ENCODE assay signal across 11 cellular contexts in genomic region chr1:3539707-3540425, GRCh38.
DNase-seq lines count a peak whose midpoint lies in the region; ATAC-seq and TF ChIP-seq lines count a peak whose summit lies in the region.
"Had no signal": no experiment of that assay in that cellular context is flagged by ENCODE, and none has a peak within 500 bp of the region (broad histone marks: within the 10 kb centered on the region; RNA-seq: fewer than 3 reads in every experiment).

No MANE protein-coding gene starts in this region.

- TF ChIP-seq CTCF in gastroesophageal sphincter (IDR thresholded peaks at IDR 0.05) (no peak), psoas muscle (IDR thresholded peaks at IDR 0.05) (no peak)

- no peak overlapping the region for H3K9ac ChIP-seq in BLaER1

- H3K27me3 ChIP-seq in BLaER1 (no peaks in the 10 kb centered on the region), gastroesophageal sphincter (peaks cover 10% of the 10 kb centered on the region), psoas muscle (ENCODE audit: insufficient read depth in 3 of 3, low read length in 2 of 3) (no peaks in the 10 kb centered on the region)
- H3K27me3 ChIP-seq: pancreas had no signal

- peak overlapping the region; percentile 35 for H3K27ac ChIP-seq in BLaER1
- H3K27ac ChIP-seq in gastroesophageal sphincter, result peak overlapping the region in 3 of 4 donors; percentile 66 to 73 (median 72)
- peak overlapping the region; percentile 74 for H3K27ac ChIP-seq in psoas muscle
- H3K27ac ChIP-seq: pancreas had no signal

- intact Hi-C loops in psoas muscle (cut with DNase I), result no loop called here

- WGBS in gastroesophageal sphincter (ENCODE audit: low coverage in 1 of 2), 2 donors, result no CpG with 5 or more reads among the region's 24 CpGs
- WGBS in psoas muscle, 3 donors, result 18 to 28% (median 20%) methylated on average over 24 of the region's 24 CpGs

- H3K4me3 ChIP-seq in BLaER1 (no peak overlapping the region), gastroesophageal sphincter (no peak overlapping the region), psoas muscle (no peak overlapping the region)
- H3K4me3 ChIP-seq: pancreas had no signal

- H3K4me1 ChIP-seq in BLaER1 (peaks cover 88% of the 10 kb centered on the region), gastroesophageal sphincter (peaks cover 0 to 32% (median 5%) of the 10 kb centered on the region in 3 donors), psoas muscle (peaks cover 26% of the 10 kb centered on the region)
- H3K4me1 ChIP-seq: pancreas had no signal

- H3K36me3 ChIP-seq in BLaER1, result no peaks in the 10 kb centered on the region
- no peaks in the 10 kb centered on the region for H3K36me3 ChIP-seq in gastroesophageal sphincter
- H3K36me3 ChIP-seq in psoas muscle (ENCODE audit: insufficient read depth in 1 of 2, low read depth in 1 of 2), result no peaks in the 10 kb centered on the region
- H3K36me3 ChIP-seq: pancreas had no signal

- ATAC-seq in gastroesophageal sphincter, result peak; percentile 47
- peak; percentile 33 to 48 (median 38) for ATAC-seq in psoas muscle
- no peak for ATAC-seq in HG02588 (IDR thresholded peaks at IDR 0.05; ENCODE audit: unreplicated experiment)
- no peak for ATAC-seq in GM19463 (IDR thresholded peaks at IDR 0.05; ENCODE audit: unreplicated experiment)

- H3K9me3 ChIP-seq in BLaER1 (no peaks in the 10 kb centered on the region), gastroesophageal sphincter (no peaks in the 10 kb centered on the region), psoas muscle (no peaks in the 10 kb centered on the region)
- H3K9me3 ChIP-seq: pancreas had no signal

- no peak for TF ChIP-seq POLR2A in gastroesophageal sphincter (IDR thresholded peaks at IDR 0.05)

- H3K4me2 ChIP-seq in BLaER1, result peak overlapping the region; percentile 82

- peak; percentile 1 for DNase-seq in amniotic epithelial cell (ENCODE audit: low read depth)
- DNase-seq in psoas muscle, result peak; percentile 57 to 66
- DNase-seq in NCI-H2171 (lab: John Stamatoyannopoulos, UW), result no peak
- DNase-seq in DMS53 (lab: John Stamatoyannopoulos, UW), result no peak
- DNase-seq: activated CD4-positive, alpha-beta T cell treated with anti-CD3 and anti-CD28 coated beads, Interleukin-2, amount 50 U/mL, for 48 hours; NCI-H526; pancreas had no signal

- peaks cover 100% of the 10 kb centered on the region for H4K20me1 ChIP-seq in BLaER1

- no peak for TF ChIP-seq EP300 in gastroesophageal sphincter (IDR thresholded peaks at IDR 0.05)

Comparison
In these comparisons a context has a peak if more than half of its experiments do, and no peak if none do; other contexts are left out.
1. DNase-seq: peak in amniotic epithelial cell (single experiment) and psoas muscle (2 of 2); none in NCI-H2171 (single experiment) and DMS53 (single experiment).
2. ATAC-seq: peak in gastroesophageal sphincter (single experiment) and psoas muscle (4 of 4); none in HG02588 (single experiment) and GM19463 (single experiment).
3. Peak in every context shown above with its lines, with median percentiles within 50 percentile points of each other: H3K27ac ChIP-seq.